Comparison of ENCODE assay signal across 1 cellular context in genomic region chr7:129952653-129953560, GRCh38.
TF ChIP-seq lines count a peak whose summit lies in the region.

Gene UBE2H, minus strand, starts transcription at chr7:129952960. Its CDS starts 405 bp downstream, at chr7:129952555.

TF ChIP-seq in GM12878, 131 proteins besides CTCF, POLR2A, EP300 and RAD21 (continued from another document):
- no peak for TF ChIP-seq CUX1 (IDR thresholded peaks at IDR 0.05; ENCODE audit: insufficient replicate concordance, low read depth, low read length)
- peak; percentile 16; the same call in 1 of the 3 replicates for TF ChIP-seq POU2F2 (IDR thresholded peaks at IDR 0.05; ENCODE audit: borderline replicate concordance, low read depth, low read length)
- TF ChIP-seq ZBTB33 (IDR thresholded peaks at IDR 0.05) = no peak
- peak; percentile 100 for TF ChIP-seq NBN (IDR thresholded peaks at IDR 0.05)
- TF ChIP-seq CREB1 (IDR thresholded peaks at IDR 0.05; ENCODE audit: low read depth) = peak; percentile 97
- TF ChIP-seq E4F1 (IDR thresholded peaks at IDR 0.05; ENCODE audit: borderline replicate concordance, partially characterized antibody) = no peak
- no peak for TF ChIP-seq FOXM1 (IDR thresholded peaks at IDR 0.05; ENCODE audit: low read depth, low read length)
- TF ChIP-seq USF1 (IDR thresholded peaks at IDR 0.05; ENCODE audit: borderline replicate concordance, extremely low read length, insufficient read depth, low read depth, low read length) = no peak
- TF ChIP-seq TAF1 (IDR thresholded peaks at IDR 0.05; ENCODE audit: borderline replicate concordance, low read depth, low read length) = peak; percentile 78
- no peak for TF ChIP-seq RAD51 (IDR thresholded peaks at IDR 0.05)
- TF ChIP-seq SUZ12 (IDR thresholded peaks at IDR 0.05; ENCODE audit: unreplicated experiment) = no peak
- TF ChIP-seq HDGF (IDR thresholded peaks at IDR 0.05) = no peak
- peak; percentile 83 for TF ChIP-seq CHD2 (IDR thresholded peaks at IDR 0.05; ENCODE audit: borderline replicate concordance, low read depth, low read length)
- peak; percentile 99 for TF ChIP-seq ATF7 (IDR thresholded peaks at IDR 0.05; ENCODE audit: low read depth)
- peak; percentile 90 for TF ChIP-seq IKZF1 (conservative IDR thresholded peaks at IDR 0.05)
- 0 out of 2 replicates have a peak, but pooled peaks have one; percentile 55 for TF ChIP-seq ASH2L (IDR thresholded peaks at IDR 0.05; ENCODE audit: borderline replicate concordance, low read depth)
- TF ChIP-seq SIN3A (IDR thresholded peaks at IDR 0.05; ENCODE audit: low read depth, low read length) = peak; percentile 70; the same call in 1 of the 2 replicates
- TF ChIP-seq TCF3 (IDR thresholded peaks at IDR 0.05; ENCODE audit: borderline replicate concordance, insufficient read depth, low read depth, low read length) = 0 out of 2 replicates have a peak, but pooled peaks have one; percentile 47
- peak; percentile 49; the same call in 1 of the 2 replicates for TF ChIP-seq SREBF1 (IDR thresholded peaks at IDR 0.05; ENCODE audit: low read length)
- peak; percentile 79; the same call in 1 of the 2 replicates for TF ChIP-seq ZNF687 (IDR thresholded peaks at IDR 0.05)
- no peak for TF ChIP-seq SMAD1 (IDR thresholded peaks at IDR 0.05; ENCODE audit: low read depth, partially characterized antibody)
- no peak for TF ChIP-seq IKZF2 (IDR thresholded peaks at IDR 0.05)
- peak in 1 of 2 experiments; percentile 73; a peak in 2 of 4 replicates for TF ChIP-seq BHLHE40 (IDR thresholded peaks at IDR 0.05; ENCODE audit: borderline replicate concordance in 1 of 2, low read depth in 2 of 2, low read length in 1 of 2)
- no peak for TF ChIP-seq CBFB (IDR thresholded peaks at IDR 0.05; ENCODE audit: low read depth)
- TF ChIP-seq ESRRA (IDR thresholded peaks at IDR 0.05; ENCODE audit: low read length) = no peak
- no peak for TF ChIP-seq IRF4 (IDR thresholded peaks at IDR 0.05; ENCODE audit: low read depth, low read length)
- TF ChIP-seq ATF2 (IDR thresholded peaks at IDR 0.05; ENCODE audit: low read length) = peak; percentile 93
- peak; percentile 95; the same call in 1 of the 2 replicates for TF ChIP-seq DPF2 (IDR thresholded peaks at IDR 0.05)
- peak; percentile 58 for TF ChIP-seq POLR2AphosphoS5 (IDR thresholded peaks at IDR 0.05; ENCODE audit: low read length)
- TF ChIP-seq ELK1 (IDR thresholded peaks at IDR 0.05; ENCODE audit: low read depth, low read length) = no peak
- TF ChIP-seq ZNF207 (IDR thresholded peaks at IDR 0.05; ENCODE audit: borderline replicate concordance) = peak; percentile 69
TF ChIP-seq in GM12878: peak in this region for 43.
